8 cellular contexts compared by ENCODE assay signal in genomic region chr9:132945186-132946130, GRCh38. TPM values are rescaled to one million over a fixed set of nuclear protein-coding genes. Genes with fewer than 3 reads are reported as not detected.
DNase-seq lines count a peak whose midpoint lies in the region; ATAC-seq and TF ChIP-seq lines count a peak whose summit lies in the region.

No MANE protein-coding gene starts in this region.

- H3K9me3 ChIP-seq in cardiac muscle cell (ENCODE audit: low read depth) (no peaks in the 10 kb centered on the region), lower lobe of right lung (no peaks in the 10 kb centered on the region), upper lobe of right lung (no peaks in the 10 kb centered on the region)

- H3K27ac ChIP-seq in cardiac muscle cell (peak overlapping the region; percentile 99), angular gyrus (ENCODE audit: low read depth, low read length) (peak overlapping the region; percentile 98), lower lobe of right lung (peak overlapping the region; percentile 98), upper lobe of right lung (peak overlapping the region; percentile 100)

- H3K36me3 ChIP-seq in cardiac muscle cell (no peaks in the 10 kb centered on the region), lower lobe of right lung (no peaks in the 10 kb centered on the region), upper lobe of right lung (no peaks in the 10 kb centered on the region)

- TF ChIP-seq CTCF in cardiac muscle cell (IDR thresholded peaks at IDR 0.05; ENCODE audit: low read depth, low read length) (no peak), lower lobe of right lung (IDR thresholded peaks at IDR 0.05) (no peak), upper lobe of right lung (IDR thresholded peaks at IDR 0.05) (no peak)

- H3K4me1 ChIP-seq in cardiac muscle cell (ENCODE audit: low read depth) (peaks cover 35% of the 10 kb centered on the region), lower lobe of right lung (peaks cover 32% of the 10 kb centered on the region), upper lobe of right lung (peaks cover 21% of the 10 kb centered on the region)

- intact Hi-C loops in Right ventricle myocardium inferior (cut with DNase I) (no loop called here), lower lobe of right lung (cut with DNase I) (no loop called here), upper lobe of right lung (cut with DNase I) (no loop called here)

- ATAC-seq in Right ventricle myocardium inferior: no peak
- no peak for ATAC-seq in lower lobe of right lung
- ATAC-seq in upper lobe of right lung: no peak
- no peak for ATAC-seq in HG03095 (IDR thresholded peaks at IDR 0.05; ENCODE audit: unreplicated experiment)

- H3K27me3 ChIP-seq in cardiac muscle cell: no peaks in the 10 kb centered on the region
- no peaks in the 10 kb centered on the region for H3K27me3 ChIP-seq in lower lobe of right lung (ENCODE audit: low read depth)
- no peaks in the 10 kb centered on the region for H3K27me3 ChIP-seq in upper lobe of right lung

- H3K4me3 ChIP-seq in cardiac muscle cell: peak overlapping the region; percentile 73
- peak overlapping the region; percentile 100 for H3K4me3 ChIP-seq in lower lobe of right lung
- H3K4me3 ChIP-seq in upper lobe of right lung: peak overlapping the region; percentile 88

- DNase-seq in cardiac muscle cell (ENCODE audit: low read depth in 1 of 2, low spot score in 1 of 2) (no peak), Right ventricle myocardium inferior (ENCODE audit: missing footprints) (no peak), lower lobe of right lung (no peak), upper lobe of right lung (no peak), NCI-H1436 treated with DMSO at 0.1 percent for 48 hours (lab: John Stamatoyannopoulos, UW) (no peak), NCI-H1417 (lab: John Stamatoyannopoulos, UW) (no peak)

RNA-seq across cellular contexts. Expression of gene TSC1, which starts 1.0 kb away (rescaled TPM):
- total RNA-seq in cardiac muscle cell (28.5 and 52.3 TPM in 2 replicates), Right ventricle myocardium inferior (42.6 TPM), lower lobe of right lung (50.9 TPM), upper lobe of right lung (44.9 TPM)
- polyA plus RNA-seq in cardiac muscle cell: 21.1 and 28.8 TPM in 2 replicates

RNA-seq across cellular contexts. Expression of gene GFI1B, which starts 33.0 kb away (rescaled TPM):
- total RNA-seq in cardiac muscle cell (0.06 and 0.07 TPM in 2 replicates), Right ventricle myocardium inferior (0.43 TPM), lower lobe of right lung (1.1 TPM), upper lobe of right lung (0.52 TPM)
- not detected in 2 replicates for polyA plus RNA-seq in cardiac muscle cell
